1 cellular context compared by ENCODE assay signal in genomic region chr17:74027539-74027938, GRCh38.
TF ChIP-seq lines count a peak whose summit lies in the region.

No MANE protein-coding gene starts in this region.

TF ChIP-seq in H1, 55 proteins besides CTCF, POLR2A, EP300 and RAD21 (continued from another document):
- TF ChIP-seq MAX (IDR thresholded peaks at IDR 0.05) (no peak), HDAC6 (IDR thresholded peaks at IDR 0.05; ENCODE audit: low read depth, low read length) (no peak), RBBP5 (IDR thresholded peaks at IDR 0.05; ENCODE audit: borderline replicate concordance, low read depth, low read length) (no peak), SP2 (IDR thresholded peaks at IDR 0.05; ENCODE audit: low read length) (no peak), CBX5 (IDR thresholded peaks at IDR 0.05; ENCODE audit: low read depth, low read length) (no peak), KDM1A (IDR thresholded peaks at IDR 0.05; ENCODE audit: borderline replicate concordance, low read length) (no peak), USF2 (IDR thresholded peaks at IDR 0.05; ENCODE audit: low read length) (no peak), PHF8 (conservative IDR thresholded peaks at IDR 0.05; ENCODE audit: low read depth, low read length) (no peak)
